In the genomic region with DNA sequence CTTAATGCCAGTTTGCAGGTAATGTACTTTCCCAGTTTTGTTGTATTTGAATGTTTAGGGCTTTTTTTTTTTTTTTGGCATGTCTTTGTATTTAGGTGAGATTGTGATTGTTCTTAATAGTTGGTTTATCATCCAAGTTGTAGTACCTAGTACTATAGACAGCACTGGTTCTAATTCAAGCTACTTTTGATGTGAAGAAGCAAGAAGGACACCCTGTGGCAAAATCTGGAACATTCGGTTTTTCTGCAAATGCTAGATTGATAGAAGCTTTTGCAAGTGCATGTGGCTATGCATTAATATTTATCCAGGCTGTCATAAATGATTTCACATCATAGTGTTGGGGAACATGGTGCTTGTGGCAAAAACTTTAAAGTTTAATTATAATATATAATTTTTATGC, we compare ENCODE assay signal across 8 cellular contexts.
DNase-seq lines count a peak whose midpoint lies in the region; ATAC-seq and TF ChIP-seq lines count a peak whose summit lies in the region.

No MANE protein-coding gene starts in this region.

- H3F3A ChIP-seq in DOHH2 (ENCODE audit: control insufficient read depth, insufficient read depth) (no peaks in the 10 kb centered on the region), Loucy (ENCODE audit: low read depth) (no peaks in the 10 kb centered on the region)

- H3K27ac ChIP-seq in DOHH2 (ENCODE audit: low read depth, low read length) (no peak overlapping the region), SK-N-MC (no peak overlapping the region)

- H3K4me3 Mint-ChIP-seq in effector memory CD8-positive, alpha-beta T cell: no peak overlapping the region

- H3K27me3 Mint-ChIP-seq in effector memory CD8-positive, alpha-beta T cell: no peaks in the 10 kb centered on the region

- H3K9ac ChIP-seq in Loucy (ENCODE audit: low read depth, low read length, poor library complexity, severe bottlenecking) (no peak overlapping the region), SK-N-MC (ENCODE audit: insufficient read length) (no peak overlapping the region)

- H3K27ac Mint-ChIP-seq in effector memory CD8-positive, alpha-beta T cell: no peak overlapping the region

- H3K9me2 ChIP-seq in DOHH2 (replicated peaks; ENCODE audit: control insufficient read depth, low read length) (no peaks in the 10 kb centered on the region), Loucy (replicated peaks; ENCODE audit: low read depth, low read length) (no peaks in the 10 kb centered on the region)

- H3K27me3 ChIP-seq in DOHH2 (ENCODE audit: control insufficient read depth, low read length) (no peaks in the 10 kb centered on the region), Loucy (ENCODE audit: insufficient read depth, low read length, poor library complexity, severe bottlenecking) (no peaks in the 10 kb centered on the region)

- no peak overlapping the region for H3K4me2 ChIP-seq in DOHH2 (ENCODE audit: low read length)
- no peak overlapping the region for H3K4me2 ChIP-seq in Loucy (ENCODE audit: low read depth, low read length, poor library complexity, severe bottlenecking)

- no peaks in the 10 kb centered on the region for H3K4me1 ChIP-seq in DOHH2 (ENCODE audit: control insufficient read depth, low read length)
- H3K4me1 ChIP-seq in Loucy (ENCODE audit: insufficient read depth, low read length, poor library complexity, severe bottlenecking): no peaks in the 10 kb centered on the region

- H2AFZ ChIP-seq in Loucy (ENCODE audit: low read length): no peak overlapping the region

- H3K4me3 ChIP-seq in DOHH2 (ENCODE audit: low read length) (no peak overlapping the region), Loucy (ENCODE audit: low read length, poor library complexity, severe bottlenecking) (no peak overlapping the region), SK-N-MC (no peak overlapping the region)

- H3K4me1 Mint-ChIP-seq in effector memory CD8-positive, alpha-beta T cell (ENCODE audit: low read depth in 2 of 2): no peaks in the 10 kb centered on the region

- H3K36me3 ChIP-seq in DOHH2 (ENCODE audit: control insufficient read depth, low read length): no peaks in the 10 kb centered on the region
- H3K36me3 ChIP-seq in Loucy (ENCODE audit: insufficient read depth, low read length): no peaks in the 10 kb centered on the region
- 0 out of 2 replicates have a peak, but pooled peaks cover 3% of the 10 kb centered on the region for H3K36me3 ChIP-seq in SK-N-MC (ENCODE audit: insufficient read depth, low read length)

- peak; percentile 64 for DNase-seq in SK-N-MC (ENCODE audit: low read depth, low spot score)
- DNase-seq in left lobe of liver (ENCODE audit: low spot score): no peak
- DNase-seq in epidermal melanocyte (ENCODE audit: insufficient read length, low spot score): no peak
- no peak for DNase-seq in activated CD4-positive, alpha-beta T cell treated with anti-CD3 and anti-CD28 coated beads for 4 hours
- no peak for DNase-seq in effector memory CD8-positive, alpha-beta T cell

- TF ChIP-seq CTCF in DOHH2 (IDR thresholded peaks at IDR 0.05; ENCODE audit: low read depth, low read length, poor library complexity, severe bottlenecking) (peak; percentile 18), Loucy (conservative IDR thresholded peaks at IDR 0.05; ENCODE audit: low read length) (peak; percentile 44)

- peak; percentile 69 for ATAC-seq in left lobe of liver
- no peak for ATAC-seq in HG02938 (IDR thresholded peaks at IDR 0.05; ENCODE audit: unreplicated experiment)
- no peak for ATAC-seq in effector memory CD8-positive, alpha-beta T cell (replicated peaks)

- H3K9me3 Mint-ChIP-seq in effector memory CD8-positive, alpha-beta T cell: no peaks in the 10 kb centered on the region

- H3K36me3 Mint-ChIP-seq in effector memory CD8-positive, alpha-beta T cell (ENCODE audit: insufficient read depth): no peaks in the 10 kb centered on the region

- no peaks in the 10 kb centered on the region for H3K79me2 ChIP-seq in DOHH2 (ENCODE audit: control insufficient read depth, low read length)
- H3K79me2 ChIP-seq in Loucy (ENCODE audit: insufficient read depth, low read length): no peaks in the 10 kb centered on the region

- H3K9me3 ChIP-seq in DOHH2 (ENCODE audit: control insufficient read depth, insufficient read depth, low read length) (no peaks in the 10 kb centered on the region), Loucy (ENCODE audit: insufficient read depth, low read depth, low read length) (no peaks in the 10 kb centered on the region), SK-N-MC (ENCODE audit: low read depth, low read length) (no peaks in the 10 kb centered on the region)

- no peaks in the 10 kb centered on the region for H4K20me1 ChIP-seq in DOHH2 (ENCODE audit: control insufficient read depth, insufficient read depth, low read depth, low read length)
- no peaks in the 10 kb centered on the region for H4K20me1 ChIP-seq in Loucy (ENCODE audit: insufficient read depth, low read length, poor library complexity, severe bottlenecking)
